ENCODE assay signal across 14 cellular contexts in genomic region chr2:138432971-138433370, GRCh38.
DNase-seq lines count a peak whose midpoint lies in the region; ATAC-seq lines count a peak whose summit lies in the region.
"Had no signal": no experiment of that assay in that cellular context is flagged by ENCODE, and none has a peak within 500 bp of the region (broad histone marks: within the 10 kb centered on the region; RNA-seq: fewer than 3 reads in every experiment).

No MANE protein-coding gene starts in this region.

- peaks cover 10 to 13% of the 10 kb centered on the region in 2 donors for H3K36me3 Mint-ChIP-seq in activated naive CD4-positive, alpha-beta T cell treated with anti-CD3 and anti-CD28 coated beads, Interleukin-2, amount 50 U/mL, for 72 hours
- H3K36me3 Mint-ChIP-seq: activated CD8-positive, alpha-beta memory T cell treated with anti-CD3 and anti-CD28 coated beads, Interleukin-2, amount 10 ng/mL, durations not matched to agents 7 days and 5 days had no signal

- peak; percentile 49 for ATAC-seq in GM21723 (IDR thresholded peaks at IDR 0.05; ENCODE audit: unreplicated experiment)
- ATAC-seq in GM19035 (IDR thresholded peaks at IDR 0.05; ENCODE audit: unreplicated experiment): no peak
- ATAC-seq in activated naive CD4-positive, alpha-beta T cell treated with anti-CD3 and anti-CD28 coated beads, Interleukin-2, amount 50 U/mL, for 72 hours: no peak
- ATAC-seq: activated CD8-positive, alpha-beta memory T cell treated with anti-CD3 and anti-CD28 coated beads, Interleukin-2, amount 10 ng/mL, durations not matched to agents 7 days and 5 days; stimulated activated effector memory CD8-positive, alpha-beta T cell treated with anti-CD3 and anti-CD28 coated beads, Interleukin-12 subunit alpha, Interleukin-12 subunit beta, amount 100 ng/mL, for 72 hours had no signal

- H3K27ac Mint-ChIP-seq in activated naive CD4-positive, alpha-beta T cell treated with anti-CD3 and anti-CD28 coated beads, Interleukin-2, amount 50 U/mL, for 72 hours: no peak overlapping the region
- H3K27ac Mint-ChIP-seq: activated CD8-positive, alpha-beta memory T cell treated with anti-CD3 and anti-CD28 coated beads, Interleukin-2, amount 10 ng/mL, durations not matched to agents 7 days and 5 days; activated naive CD8-positive, alpha-beta T cell; B cell; stimulated activated effector memory CD8-positive, alpha-beta T cell treated with anti-CD3 and anti-CD28 coated beads, Interleukin-12 subunit alpha, Interleukin-12 subunit beta, amount 100 ng/mL, for 72 hours had no signal

- H3K9me3 Mint-ChIP-seq in activated naive CD4-positive, alpha-beta T cell treated with anti-CD3 and anti-CD28 coated beads, Interleukin-2, amount 50 U/mL, for 72 hours: peaks cover 4% of the 10 kb centered on the region in 2 donors

- DNase-seq in EL: peak; percentile 41
- peak; percentile 13 for DNase-seq in RPMI7951 (ENCODE audit: low read depth)
- DNase-seq in iris pigment epithelial cell (ENCODE audit: low read depth): peak; percentile 41
- DNase-seq in midbrain (lab: John Stamatoyannopoulos, UW): no peak
- DNase-seq in activated naive CD4-positive, alpha-beta T cell treated with anti-CD3 and anti-CD28 coated beads, Interleukin-2, amount 50 U/mL, for 72 hours (ENCODE audit: low spot score in 2 of 2): no peak
- DNase-seq in UCSD-AML1 (lab: John Stamatoyannopoulos, UW; ENCODE audit: unreplicated experiment): no peak
- DNase-seq: activated CD8-positive, alpha-beta memory T cell treated with anti-CD3 and anti-CD28 coated beads, Interleukin-2, amount 10 ng/mL, durations not matched to agents 7 days and 5 days; DMS79; stimulated activated CD4-positive, alpha-beta T cell treated with anti-CD3 and anti-CD28 coated beads, Interleukin-4, amount 100 ng/mL, for 1 hour had no signal

Comparison
In these comparisons a context has a peak if more than half of its experiments do, and no peak if none do; other contexts are left out.
1. DNase-seq: peak in EL (single experiment), RPMI7951 (single experiment) and iris pigment epithelial cell (single experiment); none in midbrain (single experiment), activated naive CD4-positive, alpha-beta T cell treated with anti-CD3 and anti-CD28 coated beads, Interleukin-2, amount 50 U/mL, for 72 hours (0 of 2) and UCSD-AML1 (single experiment).